Comparison of ENCODE assay signal across 5 cellular contexts in genomic region chr7:31751726-31752125, GRCh38.
"Had no signal": no experiment of that assay in that cellular context is flagged by ENCODE, and none has a peak within 500 bp of the region (broad histone marks: within the 10 kb centered on the region; RNA-seq: fewer than 3 reads in every experiment).

No MANE protein-coding gene starts in this region.

- ATAC-seq: GM23338, K562 had no signal

- DNase-seq: H9, HCEC 1CT, IMR-90 had no signal

- H3K4me3 ChIP-seq: GM23338, K562 had no signal

- H2AFZ ChIP-seq: GM23338 had no signal

- H3K4me2 ChIP-seq: GM23338 had no signal
